ENCODE assay signal across 8 cellular contexts in the genomic region with DNA sequence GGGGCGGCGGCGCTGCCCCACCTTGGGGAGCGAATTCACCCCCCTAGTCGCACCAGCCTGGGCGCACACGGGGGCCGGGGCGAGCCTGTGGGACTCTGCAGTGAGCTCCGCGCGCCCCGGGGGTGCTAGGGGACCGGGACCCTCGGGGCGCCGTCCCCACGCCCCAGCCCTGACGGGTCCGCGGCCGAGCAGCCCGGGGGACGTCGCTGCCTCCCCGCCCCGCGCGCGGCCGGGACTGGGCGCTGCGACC. TPM values are rescaled to one million over a fixed set of nuclear protein-coding genes. Genes with fewer than 3 reads are reported as not detected.
DNase-seq lines count a peak whose midpoint lies in the region; ATAC-seq and TF ChIP-seq lines count a peak whose summit lies in the region.

No MANE protein-coding gene starts in this region.

- H3K4me1 Mint-ChIP-seq in naive thymus-derived CD4-positive, alpha-beta T cell, result peaks cover 17 to 25% (median 20%) of the 10 kb centered on the region in 7 donors

- no peak for ATAC-seq in naive thymus-derived CD4-positive, alpha-beta T cell

- no peaks in the 10 kb centered on the region for H3K4me1 ChIP-seq in HUES48 (ENCODE audit: control insufficient read depth, insufficient read depth, low read length)
- H3K4me1 ChIP-seq in naive thymus-derived CD4-positive, alpha-beta T cell (ENCODE audit: control insufficient read depth in 2 of 2, insufficient read depth in 2 of 2, low read length in 2 of 2), result peaks cover 4 to 12% of the 10 kb centered on the region in 2 donors

- peaks cover 31% of the 10 kb centered on the region for H3K27me3 ChIP-seq in HUES48 (ENCODE audit: control insufficient read depth, insufficient read depth, low read length)
- no peaks in the 10 kb centered on the region for H3K27me3 ChIP-seq in naive thymus-derived CD4-positive, alpha-beta T cell (ENCODE audit: control insufficient read depth in 2 of 2, insufficient read depth in 2 of 2, low read length in 2 of 2)

- POLR2A ChIA-PET in naive thymus-derived CD4-positive, alpha-beta T cell (lab: Charles Lee), result no interaction called here
- POLR2A ChIA-PET in GM10248 (lab: Yijun Ruan, JAX), result no interaction called here

- no peaks in the 10 kb centered on the region for H3K36me3 Mint-ChIP-seq in naive thymus-derived CD4-positive, alpha-beta T cell

- intact Hi-C loops in naive thymus-derived CD4-positive, alpha-beta T cell (cut with micrococcal nuclease), result loop anchor here in 1 of 2 donors (10.0 kb wide), 1 partner anchor 2000 kb away; the partner anchor contains the start of gene CFAP298

- peaks cover 0 to 32% (median 0%) of the 10 kb centered on the region in 5 donors for H3K27me3 Mint-ChIP-seq in naive thymus-derived CD4-positive, alpha-beta T cell

- peak overlapping the region in 7 of 9 donors; percentile 43 to 81 (median 67) for H3K27ac Mint-ChIP-seq in naive thymus-derived CD4-positive, alpha-beta T cell

- no peak for TF ChIP-seq CTCF in C4-2B (conservative IDR thresholded peaks at IDR 0.05)
- no peak for TF ChIP-seq CTCF in GM10248 (IDR thresholded peaks at IDR 0.05; ENCODE audit: control extremely low read depth, extremely low read depth, low read depth, missing control alignments)

- H3K4me3 Mint-ChIP-seq in naive thymus-derived CD4-positive, alpha-beta T cell, result peak overlapping the region; percentile 81 to 92 (median 88)

- CTCF ChIA-PET in naive thymus-derived CD4-positive, alpha-beta T cell (lab: Charles Lee), result no interaction called here
- CTCF ChIA-PET in GM10248 (lab: Yijun Ruan, JAX), result interaction anchor here (2.3 to 6.7 kb wide), 2 partner anchors 11 to 18 kb away, joined by 10 to 67 read pairs; no protein-coding TSS in a partner anchor

- no peak overlapping the region for H3K9ac ChIP-seq in HUES48 (ENCODE audit: low read depth, low read length)

- no peaks in the 10 kb centered on the region for H3K36me3 ChIP-seq in HUES48 (ENCODE audit: control insufficient read depth, insufficient read depth, low read length)
- no peaks in the 10 kb centered on the region for H3K36me3 ChIP-seq in naive thymus-derived CD4-positive, alpha-beta T cell (ENCODE audit: control insufficient read depth in 2 of 3, insufficient read depth in 3 of 3, low read length in 3 of 3)

- H3K27ac ChIP-seq in C4-2B, result peak overlapping the region; percentile 60
- no peak overlapping the region for H3K27ac ChIP-seq in HUES48 (ENCODE audit: low read depth, low read length)
- peak overlapping the region; percentile 58 for H3K27ac ChIP-seq in caudate nucleus (ENCODE audit: low read depth, low read length)
- peak overlapping the region; percentile 38 for H3K27ac ChIP-seq in naive thymus-derived CD4-positive, alpha-beta T cell (ENCODE audit: low read depth, low read length)

- H3K4me3 ChIP-seq in HUES48 (ENCODE audit: low read depth, low read length), result peak overlapping the region; percentile 73
- peak overlapping the region; percentile 59 for H3K4me3 ChIP-seq in naive thymus-derived CD4-positive, alpha-beta T cell (ENCODE audit: low read length)

- H3K9me3 Mint-ChIP-seq in naive thymus-derived CD4-positive, alpha-beta T cell, result no peaks in the 10 kb centered on the region

- no peaks in the 10 kb centered on the region for H3K9me3 ChIP-seq in HUES48 (ENCODE audit: control insufficient read depth, insufficient read depth, low read length)
- H3K9me3 ChIP-seq in naive thymus-derived CD4-positive, alpha-beta T cell (ENCODE audit: control insufficient read depth in 2 of 3, low read length in 3 of 3), result no peaks in the 10 kb centered on the region

- DNase-seq in caudate nucleus (lab: John Stamatoyannopoulos, UW) (no peak), NAMALWA (ENCODE audit: low spot score) (no peak), foreskin melanocyte (no peak), NCI-H2029 treated with DMSO at 0.1 percent for 48 hours (lab: John Stamatoyannopoulos, UW) (no peak), GM10248 (ENCODE audit: extremely low spot score) (no peak)
- DNase-seq in naive thymus-derived CD4-positive, alpha-beta T cell, result peak in 2 of 9 donors; percentile 1 to 7

RNA-seq across cellular contexts. Expression of gene RCAN1, which starts 0.5 kb away (rescaled TPM):
- 1 to 10 TPM; 3.0 to 8.1 (median 4.9) TPM for total RNA-seq in naive thymus-derived CD4-positive, alpha-beta T cell
- 10 to 100 TPM; 12.6 to 15.3 TPM for polyA plus RNA-seq in naive thymus-derived CD4-positive, alpha-beta T cell

RNA-seq across cellular contexts. Expression of gene CLIC6, which starts 54.4 kb away (rescaled TPM):
- total RNA-seq in naive thymus-derived CD4-positive, alpha-beta T cell, result under 1 TPM in 4 of 5 experiments, not detected in 1; 0.19 to 0.56 (median 0.28) TPM
- under 1 TPM in 1 of 2 donors, not detected in 1; 0.12 TPM for polyA plus RNA-seq in naive thymus-derived CD4-positive, alpha-beta T cell
